ENCODE assay signal across 26 cellular contexts in genomic region chr17:4358154-4358553, GRCh38. TPM values are rescaled to one million over a fixed set of nuclear protein-coding genes. Genes with fewer than 3 reads are reported as not detected.
DNase-seq lines count a peak whose midpoint lies in the region; ATAC-seq and TF ChIP-seq lines count a peak whose summit lies in the region.
"Had no signal": no experiment of that assay in that cellular context is flagged by ENCODE, and none has a peak within 500 bp of the region (broad histone marks: within the 10 kb centered on the region; RNA-seq: fewer than 3 reads in every experiment).

No MANE protein-coding gene starts in this region.

- H3K36me3 Mint-ChIP-seq in activated naive CD4-positive, alpha-beta T cell treated with anti-CD3 and anti-CD28 coated beads, Interleukin-2, amount 50 U/mL, for 24 hours, result no peaks in the 10 kb centered on the region
- peaks cover 0 to 3% of the 10 kb centered on the region in 2 donors for H3K36me3 Mint-ChIP-seq in activated naive CD4-positive, alpha-beta T cell treated with anti-CD3 and anti-CD28 coated beads, Interleukin-2, amount 50 U/mL, for 72 hours
- peaks cover 20% of the 10 kb centered on the region for H3K36me3 Mint-ChIP-seq in type B pancreatic cell
- H3K36me3 Mint-ChIP-seq: immature natural killer cell had no signal

- ATAC-seq in activated naive CD4-positive, alpha-beta T cell treated with anti-CD3 and anti-CD28 coated beads, Interleukin-2, amount 50 U/mL, for 72 hours, result no peak
- peak; percentile 67 for ATAC-seq in HG02870 (IDR thresholded peaks at IDR 0.05; ENCODE audit: unreplicated experiment)
- ATAC-seq: lower lobe of right lung; stimulated activated effector memory CD8-positive, alpha-beta T cell treated with anti-CD3 and anti-CD28 coated beads, Interleukin-12 subunit alpha, Interleukin-12 subunit beta, amount 100 ng/mL, for 72 hours had no signal

- DNase-seq in activated naive CD4-positive, alpha-beta T cell treated with anti-CD3 and anti-CD28 coated beads, Interleukin-2, amount 50 U/mL, for 72 hours (ENCODE audit: low spot score in 2 of 2), result no peak
- peak; percentile 47 for DNase-seq in epithelial cell of esophagus (ENCODE audit: low read depth)
- DNase-seq in type B pancreatic cell (ENCODE audit: extremely low spot score, unreplicated experiment), result no peak
- no peak for DNase-seq in NCI-H2081 treated with DMSO at 0.1 percent for 48 hours (lab: John Stamatoyannopoulos, UW)
- DNase-seq in NCI-H1436 (lab: John Stamatoyannopoulos, UW), result no peak
- DNase-seq in T-helper 9 cell, result no peak
- DNase-seq: 8988T; activated CD4-positive, alpha-beta memory T cell treated with anti-CD3 and anti-CD28 coated beads for 36 hours; activated naive CD4-positive, alpha-beta T cell treated with anti-CD3 and anti-CD28 coated beads, Interleukin-2, amount 50 U/mL, for 16 hours; activated T-cell treated with anti-CD3 and anti-CD28 coated beads, Interleukin-2, amount 50 U/mL, for 1 hour; GOT3; immature natural killer cell; Kasumi-1; lower lobe of right lung; NCI-H1105 treated with DMSO at 0.1 percent for 48 hours; NCI-H226; Right ventricle myocardium superior; T-helper 1 cell; tibial artery had no signal

- H3K4me3 Mint-ChIP-seq in activated naive CD4-positive, alpha-beta T cell treated with anti-CD3 and anti-CD28 coated beads, Interleukin-2, amount 50 U/mL, for 24 hours, result peak overlapping the region; percentile 19
- H3K4me3 Mint-ChIP-seq in type B pancreatic cell, result no peak overlapping the region
- H3K4me3 Mint-ChIP-seq: activated CD4-positive, alpha-beta memory T cell treated with anti-CD3 and anti-CD28 coated beads for 36 hours; brain; immature natural killer cell; nephron; stimulated activated effector memory CD8-positive, alpha-beta T cell treated with anti-CD3 and anti-CD28 coated beads, Interleukin-12 subunit alpha, Interleukin-12 subunit beta, amount 100 ng/mL, for 72 hours had no signal

- no peak overlapping the region for H3K4me3 ChIP-seq in epithelial cell of esophagus (ENCODE audit: low read length)
- H3K4me3 ChIP-seq: esophagus muscularis mucosa, lower lobe of right lung, tibial artery had no signal

- H3K27ac Mint-ChIP-seq in activated naive CD4-positive, alpha-beta T cell treated with anti-CD3 and anti-CD28 coated beads, Interleukin-2, amount 50 U/mL, for 24 hours, result no peak overlapping the region
- H3K27ac Mint-ChIP-seq in activated naive CD4-positive, alpha-beta T cell treated with anti-CD3 and anti-CD28 coated beads, Interleukin-2, amount 50 U/mL, for 72 hours, result no peak overlapping the region
- peak overlapping the region; percentile 26 for H3K27ac Mint-ChIP-seq in type B pancreatic cell
- H3K27ac Mint-ChIP-seq: activated CD4-positive, alpha-beta memory T cell treated with anti-CD3 and anti-CD28 coated beads for 36 hours; nephron; progenitor cell of endocrine pancreas; stimulated activated effector memory CD8-positive, alpha-beta T cell treated with anti-CD3 and anti-CD28 coated beads, Interleukin-12 subunit alpha, Interleukin-12 subunit beta, amount 100 ng/mL, for 72 hours had no signal

- TF ChIP-seq CTCF in epithelial cell of esophagus (IDR thresholded peaks at IDR 0.05; ENCODE audit: insufficient read depth, low read depth, low read length, missing control alignments) (no peak), type B pancreatic cell (conservative IDR thresholded peaks at IDR 0.05) (no peak)

- no peaks in the 10 kb centered on the region for H3K27me3 Mint-ChIP-seq in activated naive CD4-positive, alpha-beta T cell treated with anti-CD3 and anti-CD28 coated beads, Interleukin-2, amount 50 U/mL, for 24 hours
- no peaks in the 10 kb centered on the region for H3K27me3 Mint-ChIP-seq in type B pancreatic cell
- H3K27me3 Mint-ChIP-seq: activated CD4-positive, alpha-beta memory T cell treated with anti-CD3 and anti-CD28 coated beads for 36 hours; brain; progenitor cell of endocrine pancreas had no signal

- no peaks in the 10 kb centered on the region for H3K9me3 Mint-ChIP-seq in activated naive CD4-positive, alpha-beta T cell treated with anti-CD3 and anti-CD28 coated beads, Interleukin-2, amount 50 U/mL, for 24 hours
- no peaks in the 10 kb centered on the region for H3K9me3 Mint-ChIP-seq in activated naive CD4-positive, alpha-beta T cell treated with anti-CD3 and anti-CD28 coated beads, Interleukin-2, amount 50 U/mL, for 72 hours
- H3K9me3 Mint-ChIP-seq in type B pancreatic cell, result no peaks in the 10 kb centered on the region
- H3K9me3 Mint-ChIP-seq: activated CD4-positive, alpha-beta memory T cell treated with anti-CD3 and anti-CD28 coated beads for 36 hours; brain; immature natural killer cell; nephron; stimulated activated effector memory CD8-positive, alpha-beta T cell treated with anti-CD3 and anti-CD28 coated beads, Interleukin-12 subunit alpha, Interleukin-12 subunit beta, amount 100 ng/mL, for 72 hours had no signal

- H3K4me1 Mint-ChIP-seq in activated naive CD4-positive, alpha-beta T cell treated with anti-CD3 and anti-CD28 coated beads, Interleukin-2, amount 50 U/mL, for 24 hours, result peaks cover 70% of the 10 kb centered on the region
- peaks cover 27% of the 10 kb centered on the region for H3K4me1 Mint-ChIP-seq in type B pancreatic cell (ENCODE audit: unreplicated experiment)

RNA-seq across cellular contexts. Expression of gene UBE2G1, which starts 8.3 kb away (rescaled TPM):
- total RNA-seq in activated naive CD4-positive, alpha-beta T cell treated with anti-CD3 and anti-CD28 coated beads, Interleukin-2, amount 50 U/mL, for 72 hours, result 10 to 100 TPM; 57.9 to 68.1 TPM
- total RNA-seq in type B pancreatic cell (ENCODE audit: low replicate concordance), result 77.7 and 102 TPM in 2 replicates
